In genomic region chr9:15211994-15212501, GRCh38 we compare ENCODE assay signal across 10 cellular contexts.
DNase-seq lines count a peak whose midpoint lies in the region; ATAC-seq and TF ChIP-seq lines count a peak whose summit lies in the region.
"Had no signal": no experiment of that assay in that cellular context is flagged by ENCODE, and none has a peak within 500 bp of the region (broad histone marks: within the 10 kb centered on the region; RNA-seq: fewer than 3 reads in every experiment).

No MANE protein-coding gene starts in this region.

- H3K36me3 ChIP-seq in kidney epithelial cell (ENCODE audit: control insufficient read depth, insufficient read depth, low read length): no peaks in the 10 kb centered on the region
- no peaks in the 10 kb centered on the region for H3K36me3 ChIP-seq in tibial artery
- H3K36me3 ChIP-seq in OCI-LY7 (ENCODE audit: insufficient read depth, low read length): no peaks in the 10 kb centered on the region

- DNase-seq in astrocyte of the spinal cord (ENCODE audit: low read depth, low spot score): peak; percentile 62
- DNase-seq in kidney epithelial cell (ENCODE audit: low read depth): peak; percentile 78
- no peak for DNase-seq in tibial artery
- no peak for DNase-seq in medulla oblongata (ENCODE audit: extremely low spot score)
- DNase-seq in OCI-LY7 (ENCODE audit: low spot score): no peak

- H3K9me3 ChIP-seq in tibial artery (no peaks in the 10 kb centered on the region), OCI-LY7 (ENCODE audit: low read length) (no peaks in the 10 kb centered on the region)
- H3K9me3 ChIP-seq: testis had no signal

- no peaks in the 10 kb centered on the region for H3K79me2 ChIP-seq in OCI-LY7 (ENCODE audit: insufficient read depth, low read depth, low read length)

- no peak overlapping the region for H2AFZ ChIP-seq in OCI-LY7 (ENCODE audit: low read length)
- H2AFZ ChIP-seq: PC-9 had no signal

- no peak overlapping the region for H3K4me2 ChIP-seq in OCI-LY7 (ENCODE audit: low read length)
- H3K4me2 ChIP-seq: PC-9 had no signal

- CTCF ChIA-PET in OCI-LY7 (lab: Charles Lee; ENCODE audit: unreplicated experiment): no interaction called here

- peak overlapping the region; percentile 62 to 65 for H3K27ac ChIP-seq in tibial artery
- no peak overlapping the region for H3K27ac ChIP-seq in OCI-LY7 (ENCODE audit: low read depth, low read length, poor library complexity, severe bottlenecking)
- H3K27ac ChIP-seq: PC-9, testis had no signal

- POLR2A ChIA-PET in OCI-LY7 (lab: Charles Lee): interaction anchor here (0.6 to 0.7 kb wide), 3 partner anchors 9 to 1938 kb away, joined by 3 to 5 read pairs (median 4); no protein-coding TSS in a partner anchor

- in situ Hi-C loops in astrocyte of the spinal cord (cut with HindIII; ENCODE audit: low sequenced_read_pairs): no loop called here

- intact Hi-C loops in tibial artery (cut with DNase I; ENCODE audit: low total_unique reads): loop anchor here (5.0 kb wide), 2 partner anchors 95 to 205 kb away; partner anchors contain the start of gene TTC39B
- intact Hi-C loops in OCI-LY7 (cut with micrococcal nuclease; ENCODE audit: unreplicated experiment): loop anchor here (1.0 to 5.0 kb wide), 3 partner anchors 205 to 425 kb away; no protein-coding TSS in a partner anchor

- peaks cover 0 to 38% (median 13%) of the 10 kb centered on the region in 4 donors for H3K4me1 ChIP-seq in tibial artery
- H3K4me1 ChIP-seq in OCI-LY7 (ENCODE audit: insufficient read depth, low read length, poor library complexity, severe bottlenecking): no peaks in the 10 kb centered on the region
- H3K4me1 ChIP-seq: testis had no signal

- no peaks in the 10 kb centered on the region for H3K27me3 ChIP-seq in kidney epithelial cell (ENCODE audit: control insufficient read depth, insufficient read depth, low read length)
- no peaks in the 10 kb centered on the region for H3K27me3 ChIP-seq in tibial artery
- H3K27me3 ChIP-seq: testis had no signal

- TF ChIP-seq CTCF in astrocyte of the spinal cord (IDR thresholded peaks at IDR 0.05; ENCODE audit: low read depth, low read length) (no peak), kidney epithelial cell (IDR thresholded peaks at IDR 0.05; ENCODE audit: insufficient read depth, low read length, poor library complexity, severe bottlenecking) (no peak), tibial artery (IDR thresholded peaks at IDR 0.05) (no peak), OCI-LY7 (conservative IDR thresholded peaks at IDR 0.05; ENCODE audit: low read length) (no peak)

- H3K9me2 ChIP-seq in OCI-LY7 (ENCODE audit: insufficient read depth, low read length): no peaks in the 10 kb centered on the region

- ATAC-seq in HG03175 (IDR thresholded peaks at IDR 0.05; ENCODE audit: unreplicated experiment) (peak; percentile 9), HG03378 (IDR thresholded peaks at IDR 0.05; ENCODE audit: unreplicated experiment) (no peak)
- ATAC-seq: naive thymus-derived CD8-positive, alpha-beta T cell had no signal

- no TSS peak for BruUV-seq in OCI-LY7 (replicated peaks; lab: Mats Ljungman, UMichigan)

- no peaks in the 10 kb centered on the region for H4K20me1 ChIP-seq in OCI-LY7 (ENCODE audit: insufficient read depth, low read length)

- H3K4me3 ChIP-seq in astrocyte of the spinal cord (ENCODE audit: low read depth, low read length) (no peak overlapping the region), kidney epithelial cell (ENCODE audit: low read depth, low read length) (no peak overlapping the region), tibial artery (no peak overlapping the region), OCI-LY7 (ENCODE audit: low read depth, low read length, poor library complexity, severe bottlenecking) (no peak overlapping the region)
- H3K4me3 ChIP-seq: PC-9, testis had no signal

Comparison
In these comparisons a context has a peak if more than half of its experiments do, and no peak if none do; other contexts are left out.
1. DNase-seq: peak in astrocyte of the spinal cord (single experiment) and kidney epithelial cell (single experiment); none in tibial artery (0 of 2), medulla oblongata (single experiment) and OCI-LY7 (single experiment).